Comparison of ENCODE assay signal across 8 cellular contexts in genomic region chr5:172282277-172283019, GRCh38. TPM values are rescaled to one million over a fixed set of nuclear protein-coding genes. Genes with fewer than 3 reads are reported as not detected.
DNase-seq lines count a peak whose midpoint lies in the region; ATAC-seq and TF ChIP-seq lines count a peak whose summit lies in the region.

No MANE protein-coding gene starts in this region.

- peaks cover 7 to 37% (median 25%) of the 10 kb centered on the region in 11 experiments for H3K36me3 ChIP-seq in BLaER1 treated with 17β-estradiol and CSF1 and Interleukin-3, amounts not matched to agents 10 nM and 100 nM
- H3K36me3 ChIP-seq in naive thymus-derived CD4-positive, alpha-beta T cell (ENCODE audit: control insufficient read depth in 2 of 3, insufficient read depth in 3 of 3, low read length in 3 of 3) = no peaks in the 10 kb centered on the region

- CTCF ChIA-PET in naive thymus-derived CD4-positive, alpha-beta T cell (lab: Charles Lee) = interaction anchor here (0.6 to 1.3 kb wide), 4 partner anchors 15 to 465 kb away, joined by 3 to 4 read pairs (median 4); no protein-coding TSS in a partner anchor

- no peak for TF ChIP-seq CTCF in choroid plexus epithelial cell (conservative IDR thresholded peaks at IDR 0.05; ENCODE audit: low read depth, low read length)

- H3K9me3 Mint-ChIP-seq in naive thymus-derived CD4-positive, alpha-beta T cell = no peaks in the 10 kb centered on the region

- H3K4me1 ChIP-seq in BLaER1 treated with 17β-estradiol and CSF1 and Interleukin-3, amounts not matched to agents 10 nM and 100 nM = peaks cover 26 to 51% (median 39%) of the 10 kb centered on the region in 10 experiments
- peaks cover 11 to 13% of the 10 kb centered on the region in 2 donors for H3K4me1 ChIP-seq in naive thymus-derived CD4-positive, alpha-beta T cell (ENCODE audit: control insufficient read depth in 2 of 2, insufficient read depth in 2 of 2, low read length in 2 of 2)

- H3K4me2 ChIP-seq in BLaER1 treated with 17β-estradiol and CSF1 and Interleukin-3, amounts not matched to agents 10 nM and 100 nM = peak overlapping the region; percentile 82 to 96 (median 90)

- H3K4me3 Mint-ChIP-seq in naive thymus-derived CD4-positive, alpha-beta T cell = peak overlapping the region; percentile 85 to 94 (median 90)

- intact Hi-C loops in naive thymus-derived CD4-positive, alpha-beta T cell (cut with micrococcal nuclease) = loop anchor here (1.0 to 10.0 kb wide), 12 partner anchors 11 to 895 kb away; partner anchors contain the start of genes STK10 (in 2 of the 2), CREBRF (in 1 of the 2), FGF18 (in 1 of the 2) and NPM1 (in 1 of the 2)

- DNase-seq in LHCN-M2 (ENCODE audit: low read depth) (peak; percentile 33), choroid plexus epithelial cell (ENCODE audit: low read depth) (no peak), NCI-H2081 (lab: John Stamatoyannopoulos, UW) (no peak), 8988T (no peak)
- DNase-seq in naive thymus-derived CD4-positive, alpha-beta T cell = no peak
- no peak for DNase-seq in activated CD8-positive, alpha-beta memory T cell treated with anti-CD3 and anti-CD28 coated beads, Interleukin-2, amount 50 U/mL, for 4 hours

- H3K4me1 Mint-ChIP-seq in naive thymus-derived CD4-positive, alpha-beta T cell = peaks cover 16 to 40% (median 30%) of the 10 kb centered on the region in 7 donors

- H4K20me1 ChIP-seq in BLaER1 treated with 17β-estradiol and CSF1 and Interleukin-3, amounts not matched to agents 10 nM and 100 nM = peaks cover 18 to 58% (median 47%) of the 10 kb centered on the region in 11 experiments; a peak in 21 of 22 replicates

- H3K9ac ChIP-seq in BLaER1 treated with 17β-estradiol and CSF1 and Interleukin-3, amounts not matched to agents 10 nM and 100 nM = peak overlapping the region; percentile 81 to 97 (median 95)

- H3K27me3 ChIP-seq in BLaER1 treated with 17β-estradiol and CSF1 and Interleukin-3, amounts not matched to agents 10 nM and 100 nM = no peaks in the 10 kb centered on the region
- H3K27me3 ChIP-seq in naive thymus-derived CD4-positive, alpha-beta T cell (ENCODE audit: control insufficient read depth in 2 of 2, insufficient read depth in 2 of 2, low read length in 2 of 2) = no peaks in the 10 kb centered on the region

- ATAC-seq in naive thymus-derived CD4-positive, alpha-beta T cell = no peak
- no peak for ATAC-seq in HG03097 (IDR thresholded peaks at IDR 0.05; ENCODE audit: low FRiP score, unreplicated experiment)

- H3K27ac ChIP-seq in BLaER1 treated with 17β-estradiol and CSF1 and Interleukin-3, amounts not matched to agents 10 nM and 100 nM = peak overlapping the region; percentile 85 to 95 (median 93)
- peak overlapping the region; percentile 61 for H3K27ac ChIP-seq in naive thymus-derived CD4-positive, alpha-beta T cell (ENCODE audit: low read depth, low read length)

- H3K27me3 Mint-ChIP-seq in naive thymus-derived CD4-positive, alpha-beta T cell = peaks cover 0 to 21% (median 0%) of the 10 kb centered on the region in 5 donors

- POLR2A ChIA-PET in naive thymus-derived CD4-positive, alpha-beta T cell (lab: Charles Lee) = interaction anchor here (0.8 to 3.1 kb wide), 4 partner anchors 108 to 893 kb away, joined by 3 to 11 read pairs (median 4); partner anchors contain the start of gene FBXW11

- H3K4me3 ChIP-seq in BLaER1 treated with 17β-estradiol and CSF1 and Interleukin-3, amounts not matched to agents 10 nM and 100 nM = peak overlapping the region; percentile 66 to 98 (median 92)
- peak overlapping the region; percentile 81 for H3K4me3 ChIP-seq in choroid plexus epithelial cell (ENCODE audit: low read depth, low read length)
- peak overlapping the region; percentile 73 for H3K4me3 ChIP-seq in naive thymus-derived CD4-positive, alpha-beta T cell (ENCODE audit: low read length)

- H3K36me3 Mint-ChIP-seq in naive thymus-derived CD4-positive, alpha-beta T cell = peaks cover 0 to 10% (median 0%) of the 10 kb centered on the region in 5 donors

- H3K27ac Mint-ChIP-seq in naive thymus-derived CD4-positive, alpha-beta T cell = peak overlapping the region; percentile 49 to 94 (median 75)

- peaks cover 0 to 19% (median 14%) of the 10 kb centered on the region in 11 experiments; a peak in 16 of 22 replicates for H3K9me3 ChIP-seq in BLaER1 treated with 17β-estradiol and CSF1 and Interleukin-3, amounts not matched to agents 10 nM and 100 nM (replicated peaks in 1 of 11)
- H3K9me3 ChIP-seq in naive thymus-derived CD4-positive, alpha-beta T cell (ENCODE audit: control insufficient read depth in 2 of 3, low read length in 3 of 3) = no peaks in the 10 kb centered on the region

RNA-seq across cellular contexts. Expression of gene UBTD2, which starts 1.1 kb away (rescaled TPM):
- total RNA-seq in LHCN-M2 (2014; rRNA removed) = 17.6 and 26.1 TPM in 2 replicates
- 12.1 TPM for polyA plus RNA-seq in LHCN-M2 (2012)
- total RNA-seq in naive thymus-derived CD4-positive, alpha-beta T cell = 1 to 10 TPM; 2.3 to 8.3 (median 5.9) TPM
- 1 to 10 TPM; 2.5 to 4.0 TPM for polyA plus RNA-seq in naive thymus-derived CD4-positive, alpha-beta T cell
